Comparison of ENCODE assay signal across 14 cellular contexts in the genomic region with DNA sequence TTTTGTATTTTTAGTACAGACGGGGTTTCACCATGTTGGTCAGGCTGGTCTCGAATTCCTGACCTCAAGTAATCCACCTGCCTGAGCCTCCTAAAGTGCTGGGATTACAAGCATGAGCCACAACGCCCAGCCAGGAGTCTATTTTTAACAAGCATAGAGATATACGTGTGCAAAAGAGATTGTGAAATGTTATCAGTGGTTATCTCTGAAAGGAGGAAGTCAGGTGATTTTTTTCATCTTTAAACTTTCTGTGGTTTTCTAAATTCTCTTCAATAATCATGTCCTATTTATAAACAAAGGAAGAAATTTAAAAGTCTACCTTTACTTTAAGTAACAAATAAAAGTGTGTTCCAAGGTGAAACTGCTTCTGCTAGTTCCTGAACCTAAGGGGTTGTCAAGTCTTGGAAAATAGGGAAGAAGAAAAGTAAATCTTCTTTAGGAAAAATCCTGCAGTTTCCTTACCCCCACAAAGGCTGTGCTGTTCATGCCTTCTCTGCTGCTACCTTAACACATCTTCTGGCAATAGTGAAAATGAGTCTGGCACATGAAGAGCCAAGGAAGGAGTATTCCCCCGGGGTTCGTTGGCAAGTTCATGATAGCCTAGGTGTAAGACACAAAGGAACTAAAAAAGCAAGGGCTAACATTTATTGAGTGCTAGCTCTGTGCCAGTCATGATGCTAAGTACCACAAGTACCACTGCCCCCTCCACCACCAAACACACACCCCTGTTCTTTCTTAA. TPM values are rescaled to one million over a fixed set of nuclear protein-coding genes. Genes with fewer than 3 reads are reported as not detected.
DNase-seq lines count a peak whose midpoint lies in the region; ATAC-seq, FAIRE-seq and TF ChIP-seq lines count a peak whose summit lies in the region.
"Had no signal": no experiment of that assay in that cellular context is flagged by ENCODE, and none has a peak within 500 bp of the region (broad histone marks: within the 10 kb centered on the region; RNA-seq: fewer than 3 reads in every experiment).

No MANE protein-coding gene starts in this region.

- FAIRE-seq in D721Med (lab: Jason Lieb, UNC), result no peak

- no peaks in the 10 kb centered on the region; the same call in 1 of the 2 replicates for H3K9me3 ChIP-seq in Karpas-422 (ENCODE audit: low read length)

- no peak overlapping the region for H3K27ac ChIP-seq in Karpas-422 (ENCODE audit: low read length)
- H3K27ac ChIP-seq: adrenal gland, epithelial cell of prostate had no signal

- H2AFZ ChIP-seq in Karpas-422 (ENCODE audit: low read length), result no peak overlapping the region

- H3K9ac ChIP-seq in Karpas-422 (ENCODE audit: low read length), result no peak overlapping the region

- no peaks in the 10 kb centered on the region for H3K4me1 Mint-ChIP-seq in MCF 10A (ENCODE audit: insufficient read depth, unreplicated experiment)

- H3K36me3 ChIP-seq in Karpas-422 (ENCODE audit: insufficient read depth, low read length), result no peaks in the 10 kb centered on the region
- H3K36me3 ChIP-seq: adrenal gland had no signal

- H3K27ac Mint-ChIP-seq in MCF 10A (ENCODE audit: low read depth, unreplicated experiment), result no peak overlapping the region

- no peak overlapping the region for H3K4me3 Mint-ChIP-seq in MCF 10A (ENCODE audit: unreplicated experiment)

- H3K79me2 ChIP-seq in Karpas-422 (ENCODE audit: low read length), result no peaks in the 10 kb centered on the region

- BruUV-seq in MCF 10A (replicated peaks; lab: Mats Ljungman, UMichigan), result no TSS peak

- H3K4me2 ChIP-seq in Karpas-422 (ENCODE audit: low read depth, low read length, poor library complexity, severe bottlenecking), result no peak overlapping the region

- POLR2A ChIA-PET in MCF 10A (lab: Yijun Ruan, JAX), result no interaction called here

- DNase-seq in Karpas-422, result peak; percentile 45
- peak in 1 of 2 donors; percentile 50 for DNase-seq in left colon
- no peak for DNase-seq in sciatic nerve (ENCODE audit: low spot score)
- no peak for DNase-seq in D721Med (ENCODE audit: insufficient read length, low spot score)
- DNase-seq in SK-N-DZ (ENCODE audit: low spot score), result no peak
- DNase-seq in MCF 10A (ENCODE audit: unreplicated experiment), result no peak
- DNase-seq: activated CD4-positive, CD25-positive, alpha-beta regulatory T cell treated with anti-CD3 and anti-CD28 coated beads, Interleukin-2, amount 50 U/mL, for 72 hours; adrenal gland; NCI-H2081 had no signal

- H3K27me3 ChIP-seq in Karpas-422 (ENCODE audit: low read length), result no peaks in the 10 kb centered on the region

- TF ChIP-seq CTCF in D721Med (IDR thresholded peaks at IDR 0.05; ENCODE audit: insufficient read depth, missing control alignments) (no peak), MCF 10A (IDR thresholded peaks at IDR 0.05; ENCODE audit: unreplicated experiment) (no peak)

- intact Hi-C loops in left colon (cut with DNase I, micrococcal nuclease), result no loop called here
- intact Hi-C loops in sciatic nerve (cut with DNase I), result no loop called here
- intact Hi-C loops in MCF 10A (cut with micrococcal nuclease), result no loop called here

- no peaks in the 10 kb centered on the region for H3K36me3 Mint-ChIP-seq in MCF 10A (ENCODE audit: insufficient read depth, unreplicated experiment)

- no peak overlapping the region for H3K4me3 ChIP-seq in Karpas-422 (ENCODE audit: low read length)
- H3K4me3 ChIP-seq: adrenal gland had no signal

- H3K9me2 ChIP-seq in Karpas-422 (replicated peaks; ENCODE audit: insufficient read depth, low read length), result no peaks in the 10 kb centered on the region

- peaks cover 21% of the 10 kb centered on the region for H3K9me3 Mint-ChIP-seq in MCF 10A (ENCODE audit: unreplicated experiment)

- H3K4me1 ChIP-seq in Karpas-422 (ENCODE audit: low read length), result peaks cover 5% of the 10 kb centered on the region; the same call in 1 of the 2 replicates
- H3K4me1 ChIP-seq: adrenal gland had no signal

- H4K20me1 ChIP-seq in Karpas-422 (ENCODE audit: insufficient read depth, low read depth, low read length), result no peaks in the 10 kb centered on the region

- TF ChIP-seq POLR2A in GM18505 (IDR thresholded peaks at IDR 0.05; ENCODE audit: borderline replicate concordance, extremely low read depth, insufficient read depth, insufficient read length), result no peak

- CTCF ChIA-PET in MCF 10A (lab: Yijun Ruan, JAX), result interaction anchor here (0.6 kb wide), 1 partner anchor 155 kb away, joined by 3 read pairs; no protein-coding TSS in a partner anchor

- ATAC-seq in GM18505 (IDR thresholded peaks at IDR 0.05; ENCODE audit: unreplicated experiment) (peak; percentile 62), HG02623 (IDR thresholded peaks at IDR 0.05; ENCODE audit: unreplicated experiment) (peak; percentile 68), left colon (peak; percentile 74), sciatic nerve (no peak)

- no peaks in the 10 kb centered on the region for H3K27me3 Mint-ChIP-seq in MCF 10A (ENCODE audit: insufficient read depth, unreplicated experiment)

RNA-seq across cellular contexts. Expression of a gene that starts 51.1 kb away (rescaled TPM):
- total RNA-seq in Karpas-422 (2014; rRNA removed; shearing (Covaris generic); ENCODE audit: low replicate concordance), result 0.29 TPM in 1 of 2 replicates, not detected in the other
- total RNA-seq in left colon (not detected), sciatic nerve (not detected), MCF 10A (2022) (not detected in 2 replicates)
- polyA plus RNA-seq in SK-N-DZ (2014; cell fraction: cytosol; rRNA removed), result 1.8 and 3.3 TPM in 2 replicates
- 1.6 and 2.4 TPM in 2 replicates for polyA plus RNA-seq in SK-N-DZ (2014; cell fraction: nucleus; rRNA removed)
- total RNA-seq: RPMI7951, urinary bladder had no signal
- polyA plus RNA-seq: urinary bladder had no signal
